8 cellular contexts compared by ENCODE assay signal in the genomic region with DNA sequence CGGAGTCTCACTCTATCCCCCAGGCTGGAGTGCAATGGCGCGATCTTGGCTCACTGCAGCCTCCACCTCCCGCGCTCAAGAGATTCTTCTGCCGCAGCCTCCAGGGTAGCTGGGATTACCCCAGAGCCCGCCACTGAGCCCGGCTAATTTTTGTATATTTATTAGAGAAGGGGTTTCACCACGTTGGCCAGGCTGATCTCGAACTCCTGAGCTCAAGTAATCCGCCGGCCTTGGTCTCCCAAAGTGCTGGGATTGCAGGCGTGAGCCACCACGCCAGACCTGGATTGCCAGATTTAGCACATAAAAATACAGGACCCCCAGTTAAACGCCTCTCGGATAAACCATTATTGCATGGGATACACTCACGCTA. TPM values are rescaled to one million over a fixed set of nuclear protein-coding genes. Genes with fewer than 3 reads are reported as not detected.
DNase-seq lines count a peak whose midpoint lies in the region; ATAC-seq and TF ChIP-seq lines count a peak whose summit lies in the region.

No MANE protein-coding gene starts in this region.

- TF ChIP-seq POLR2A in body of pancreas (IDR thresholded peaks at IDR 0.05) (no peak), upper lobe of left lung (IDR thresholded peaks at IDR 0.05) (no peak)

- H3K27me3 Mint-ChIP-seq in activated naive CD4-positive, alpha-beta T cell treated with anti-CD3 and anti-CD28 coated beads for 36 hours (ENCODE audit: low read depth), result no peaks in the 10 kb centered on the region

- WGBS in body of pancreas, 2 donors, result 55 to 58% methylated on average over 17 of the region's 17 CpGs
- WGBS in upper lobe of left lung, 2 donors, result 70 to 71% methylated on average over 17 of the region's 17 CpGs

- ATAC-seq in body of pancreas (no peak), upper lobe of left lung (ENCODE audit: low FRiP score in 2 of 2) (no peak), GM18870 (IDR thresholded peaks at IDR 0.05; ENCODE audit: unreplicated experiment) (no peak)

- H3K27me3 ChIP-seq in body of pancreas (no peaks in the 10 kb centered on the region), mucosa of stomach (ENCODE audit: control insufficient read depth, insufficient read depth, low read length) (no peaks in the 10 kb centered on the region), upper lobe of left lung (no peaks in the 10 kb centered on the region)

- peaks cover 12% of the 10 kb centered on the region for H3K4me1 Mint-ChIP-seq in activated naive CD4-positive, alpha-beta T cell treated with anti-CD3 and anti-CD28 coated beads for 36 hours (ENCODE audit: low read depth)

- H3K9me3 Mint-ChIP-seq in activated naive CD4-positive, alpha-beta T cell treated with anti-CD3 and anti-CD28 coated beads for 36 hours, result no peaks in the 10 kb centered on the region

- CTCF ChIA-PET in activated naive CD4-positive, alpha-beta T cell treated with anti-CD3 and anti-CD28 coated beads for 36 hours (lab: Charles Lee), result interaction anchor here (0.6 to 6.3 kb wide), 23 partner anchors 9 to 1357 kb away, joined by 3 to 84 read pairs (median 4); a partner anchor contains a TSS

- peak overlapping the region; percentile 82 for H3K4me3 Mint-ChIP-seq in activated naive CD4-positive, alpha-beta T cell treated with anti-CD3 and anti-CD28 coated beads for 36 hours

- intact Hi-C loops in activated naive CD4-positive, alpha-beta T cell treated with anti-CD3 and anti-CD28 coated beads for 36 hours (cut with micrococcal nuclease), result loop anchor here (1.0 to 10.0 kb wide), 14 partner anchors 23 to 1358 kb away; a partner anchor contains a TSS
- intact Hi-C loops in body of pancreas (cut with DNase I), result no loop called here

- peak overlapping the region; percentile 80 for H3K27ac Mint-ChIP-seq in activated naive CD4-positive, alpha-beta T cell treated with anti-CD3 and anti-CD28 coated beads for 36 hours

- no peak for TF ChIP-seq EP300 in upper lobe of left lung (IDR thresholded peaks at IDR 0.05)

- peak overlapping the region; percentile 99 for H3K9ac ChIP-seq in mucosa of stomach (ENCODE audit: low read length)

- DNase-seq in activated naive CD4-positive, alpha-beta T cell treated with anti-CD3 and anti-CD28 coated beads for 36 hours, result no peak
- no peak for DNase-seq in activated naive CD4-positive, alpha-beta T cell treated with Interleukin-2 at 50 U/mL for 16 hours
- DNase-seq in body of pancreas (peak in 1 of 4 donors; percentile 4), upper lobe of left lung (no peak), NCI-H748 treated with DMSO at 0.1 percent for 48 hours (lab: John Stamatoyannopoulos, UW) (no peak), ACHN (no peak)

- H3K27ac ChIP-seq in body of pancreas (peak overlapping the region; percentile 91 to 99 (median 97)), upper lobe of left lung (peak overlapping the region in 3 of 4 donors; percentile 97 to 99 (median 98))

- H3K36me3 ChIP-seq in body of pancreas (replicated peaks in 1 of 2; ENCODE audit: insufficient read depth in 1 of 2, low read depth in 2 of 2), result peaks cover 0 to 4% of the 10 kb centered on the region in 2 donors
- H3K36me3 ChIP-seq in mucosa of stomach (ENCODE audit: control insufficient read depth, insufficient read depth, low read length), result peaks cover 10% of the 10 kb centered on the region
- H3K36me3 ChIP-seq in upper lobe of left lung, result peaks cover 4 to 27% (median 9%) of the 10 kb centered on the region in 4 donors

- H3K4me3 ChIP-seq in body of pancreas, result peak overlapping the region in 1 of 2 donors; percentile 91
- H3K4me3 ChIP-seq in mucosa of stomach (ENCODE audit: low read length), result peak overlapping the region; percentile 82
- peak overlapping the region in 3 of 4 donors; percentile 86 to 97 (median 91) for H3K4me3 ChIP-seq in upper lobe of left lung

- peaks cover 11% of the 10 kb centered on the region for H3K36me3 Mint-ChIP-seq in activated naive CD4-positive, alpha-beta T cell treated with anti-CD3 and anti-CD28 coated beads for 36 hours (ENCODE audit: low read depth)

- TF ChIP-seq CTCF in body of pancreas (IDR thresholded peaks at IDR 0.05), result no peak
- no peak for TF ChIP-seq CTCF in upper lobe of left lung (IDR thresholded peaks at IDR 0.05)

- H3K4me1 ChIP-seq in body of pancreas (peaks cover 25% of the 10 kb centered on the region), mucosa of stomach (ENCODE audit: control insufficient read depth, insufficient read depth, low read length) (peaks cover 3% of the 10 kb centered on the region), upper lobe of left lung (peaks cover 7 to 12% (median 10%) of the 10 kb centered on the region in 4 donors)

- in situ Hi-C loops in ACHN (cut with HindIII; ENCODE audit: low pct_ligation_motif_present, low pct_unique_long_range_greater_than_20kb, low sequenced_read_pairs), result no loop called here

- H3K9me3 ChIP-seq in body of pancreas, result no peaks in the 10 kb centered on the region
- H3K9me3 ChIP-seq in mucosa of stomach (ENCODE audit: control insufficient read depth, low read length), result no peaks in the 10 kb centered on the region
- no peaks in the 10 kb centered on the region for H3K9me3 ChIP-seq in upper lobe of left lung

RNA-seq across cellular contexts. Expression of a gene that starts 0.4 kb away (rescaled TPM):
- 10 to 100 TPM; 27.5 to 29.6 TPM for total RNA-seq in activated naive CD4-positive, alpha-beta T cell treated with anti-CD3 and anti-CD28 coated beads for 36 hours
- total RNA-seq in body of pancreas (10 to 100 TPM; 32.3 to 38.4 TPM), upper lobe of left lung (10 to 100 TPM; 21.4 to 66.6 (median 39.5) TPM)

RNA-seq across cellular contexts. Expression of a gene that starts 30.9 kb away (rescaled TPM):
- not detected for total RNA-seq in activated naive CD4-positive, alpha-beta T cell treated with anti-CD3 and anti-CD28 coated beads for 36 hours
- total RNA-seq in body of pancreas, result not detected
- under 1 TPM in 1 of 6 donors, not detected in 5; 0.20 TPM for total RNA-seq in upper lobe of left lung
